In the genomic region with DNA sequence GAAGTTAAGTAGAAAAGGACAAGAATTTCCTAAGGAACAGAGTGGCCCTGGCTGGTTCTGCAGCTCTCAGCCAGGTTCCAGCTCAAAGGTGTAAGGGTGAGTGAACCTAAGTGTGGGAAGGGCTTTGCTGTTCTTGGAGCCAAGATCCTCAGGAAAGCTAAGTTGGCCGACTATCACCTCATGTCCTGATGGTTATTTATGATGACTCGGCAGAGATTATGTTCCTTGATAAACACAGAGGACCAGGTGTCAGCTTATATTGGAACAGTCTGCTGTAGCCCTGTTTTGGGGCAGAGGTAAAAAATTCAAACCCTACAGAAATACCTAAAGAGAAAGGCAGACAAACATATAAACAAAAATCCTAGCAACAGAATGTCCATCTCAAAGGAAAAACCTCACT, we compare ENCODE assay signal across 17 cellular contexts.
A peak's percentile ranks its signal among the peaks of the same experiment; 100 is the strongest.
DNase-seq lines count a peak whose midpoint lies in the region; ATAC-seq, FAIRE-seq and TF ChIP-seq lines count a peak whose summit lies in the region.
"Had no signal": no experiment of that assay in that cellular context is flagged by ENCODE, and none has a peak within 500 bp of the region (broad histone marks: within the 10 kb centered on the region; RNA-seq: fewer than 3 reads in every experiment).

No MANE protein-coding gene starts in this region.

- no peaks in the 10 kb centered on the region for H3K4me1 ChIP-seq in A549
- no peaks in the 10 kb centered on the region for H3K4me1 ChIP-seq in mesendoderm (ENCODE audit: control insufficient read depth, low read depth, low read length)
- H3K4me1 ChIP-seq in gastroesophageal sphincter = no peaks in the 10 kb centered on the region
- H3K4me1 ChIP-seq: BLaER1 had no signal

- H3K4me3 ChIP-seq in A549 = no peak overlapping the region
- no peak overlapping the region for H3K4me3 ChIP-seq in mesendoderm (ENCODE audit: low read length)
- no peak overlapping the region for H3K4me3 ChIP-seq in gastroesophageal sphincter
- H3K4me3 ChIP-seq: BLaER1 had no signal

- no peaks in the 10 kb centered on the region for H3K9me3 ChIP-seq in A549
- no peaks in the 10 kb centered on the region for H3K9me3 ChIP-seq in gastroesophageal sphincter
- H3K9me3 ChIP-seq: BLaER1 had no signal

- WGBS in A549 (ENCODE audit: missing lambda C conversion rate) = 21% methylated on average over 2 of the region's 2 CpGs
- WGBS in mesendoderm (ENCODE audit: extremely low coverage, insufficient coverage, low lambda C conversion rate) = no CpG with 5 or more reads among the region's 2 CpGs
- 14 to 60% methylated on average over 1 to 2 of the region's 2 CpGs for WGBS in gastroesophageal sphincter (ENCODE audit: low coverage in 1 of 2), 2 donors

- ATAC-seq in A549 (no peak), gastroesophageal sphincter (no peak)
- ATAC-seq: CD8-positive, alpha-beta T cell had no signal

- H2BK5ac ChIP-seq in mesendoderm (ENCODE audit: low read length) = no peak overlapping the region

- H4K8ac ChIP-seq in mesendoderm (ENCODE audit: low read depth, low read length) = no peak overlapping the region

- H3K4ac ChIP-seq in mesendoderm (ENCODE audit: low read depth, low read length) = no peak overlapping the region

- TF ChIP-seq EP300 in A549 (IDR thresholded peaks at IDR 0.05) (no peak), gastroesophageal sphincter (IDR thresholded peaks at IDR 0.05) (no peak)

- no peak overlapping the region for H4K5ac ChIP-seq in mesendoderm (ENCODE audit: low read length)

- H3K18ac ChIP-seq in mesendoderm (ENCODE audit: low read length) = no peak overlapping the region

- TF ChIP-seq RAD21 in A549 (conservative IDR thresholded peaks at IDR 0.05 in 1 of 2, IDR thresholded peaks at IDR 0.05 in 1 of 2) = no peak

- FAIRE-seq in A549 (lab: Jason Lieb, UNC) = no peak
- FAIRE-seq: A204.1, H1, HTR-8/SVneo had no signal

- CTCF ChIA-PET in A549 (lab: Yijun Ruan, JAX) = interaction anchor here (0.5 to 0.9 kb wide), 3 partner anchors 9 to 1230 kb away, joined by 3 read pairs; no protein-coding TSS in a partner anchor

- no peak overlapping the region for H3K56ac ChIP-seq in mesendoderm (ENCODE audit: low read length)

- H3K27ac ChIP-seq in A549 (no peak overlapping the region), C4-2B (peak overlapping the region; percentile 65), VCaP (peak overlapping the region; percentile 8; the same call in 1 of the 2 replicates), mesendoderm (ENCODE audit: low read depth, low read length) (no peak overlapping the region), gastroesophageal sphincter (no peak overlapping the region)
- H3K27ac ChIP-seq: BLaER1 had no signal

- DNase-seq in A549 (ENCODE audit: low read depth in 1 of 2, low spot score in 1 of 2) = no peak
- no peak for DNase-seq in mesendoderm
- no peak for DNase-seq in ACHN
- DNase-seq in NCI-H187 (lab: John Stamatoyannopoulos, UW) = no peak
- no peak for DNase-seq in NCI-H2029 treated with DMSO at 0.1 percent for 48 hours (lab: John Stamatoyannopoulos, UW)
- DNase-seq: Calu3; CD8-positive, alpha-beta T cell; DMS79 treated with DMSO at 0.1 percent for 48 hours; GF-D8; H9 had no signal

- H3K23ac ChIP-seq in mesendoderm (ENCODE audit: low read length) = no peak overlapping the region

- no peaks in the 10 kb centered on the region for H3K79me1 ChIP-seq in mesendoderm (ENCODE audit: low read length)

- H3K36me3 ChIP-seq in mesendoderm (ENCODE audit: control insufficient read depth, insufficient read depth, low read length) (no peaks in the 10 kb centered on the region), gastroesophageal sphincter (no peaks in the 10 kb centered on the region)
- H3K36me3 ChIP-seq: BLaER1 had no signal

- in situ Hi-C loops in ACHN (cut with HindIII; ENCODE audit: low pct_ligation_motif_present, low pct_unique_long_range_greater_than_20kb, low sequenced_read_pairs) = no loop called here

- POLR2A ChIA-PET in A549 (lab: Yijun Ruan, JAX) = no interaction called here

- no peaks in the 10 kb centered on the region for H3K79me2 ChIP-seq in mesendoderm (ENCODE audit: control insufficient read depth, insufficient read depth, low read length)

- TF ChIP-seq POLR2A in A549 (IDR thresholded peaks at IDR 0.05; ENCODE audit: low read length) (no peak), gastroesophageal sphincter (IDR thresholded peaks at IDR 0.05) (no peak)

- no peaks in the 10 kb centered on the region for H3K27me3 ChIP-seq in mesendoderm (ENCODE audit: insufficient read depth, low read length, poor library complexity)
- peaks cover 20% of the 10 kb centered on the region for H3K27me3 ChIP-seq in gastroesophageal sphincter
- H3K27me3 ChIP-seq: BLaER1 had no signal

- no peak overlapping the region for H2AK5ac ChIP-seq in mesendoderm (ENCODE audit: low read length)

- TF ChIP-seq CTCF in A549 (IDR thresholded peaks at IDR 0.05) = no peak
- no peak for TF ChIP-seq CTCF in C4-2B (conservative IDR thresholded peaks at IDR 0.05)
- no peak for TF ChIP-seq CTCF in VCaP (conservative IDR thresholded peaks at IDR 0.05)
- no peak for TF ChIP-seq CTCF in gastroesophageal sphincter (IDR thresholded peaks at IDR 0.05)

- H2BK120ac ChIP-seq in mesendoderm (ENCODE audit: low read depth, low read length) = peak overlapping the region; percentile 32

- H3K9ac ChIP-seq in mesendoderm (ENCODE audit: low read length) = no peak overlapping the region
- H3K9ac ChIP-seq: BLaER1 had no signal

- no peak overlapping the region for H3K4me2 ChIP-seq in A549
- no peak overlapping the region for H3K4me2 ChIP-seq in mesendoderm (ENCODE audit: low read length)
- H3K4me2 ChIP-seq: BLaER1 had no signal

- H2BK15ac ChIP-seq in mesendoderm (replicated peaks; ENCODE audit: low read depth) = no peak overlapping the region

TF ChIP-seq in A549, 52 proteins besides CTCF, POLR2A, EP300 and RAD21:
- TF ChIP-seq ZSCAN20 (CRISPR knock-in tag; IDR thresholded peaks at IDR 0.05) = no peak
- no peak for TF ChIP-seq BHLHE40 (IDR thresholded peaks at IDR 0.05; ENCODE audit: low read depth, low read length)
- no peak for TF ChIP-seq NPAS2 (CRISPR knock-in tag; IDR thresholded peaks at IDR 0.05; ENCODE audit: borderline replicate concordance)
- TF ChIP-seq HOXB5 (CRISPR knock-in tag; IDR thresholded peaks at IDR 0.05) = no peak
- no peak for TF ChIP-seq SREBF2 (IDR thresholded peaks at IDR 0.05)
- TF ChIP-seq MAFK (IDR thresholded peaks at IDR 0.05; ENCODE audit: partially characterized antibody) = peak; percentile 86
- TF ChIP-seq BCL3 (IDR thresholded peaks at IDR 0.05) = no peak
- no peak for TF ChIP-seq CHD4 (IDR thresholded peaks at IDR 0.05; ENCODE audit: borderline replicate concordance)
- no peak for TF ChIP-seq RNF2 (IDR thresholded peaks at IDR 0.05; ENCODE audit: borderline replicate concordance, low read depth)

Comparison
In these comparisons a context has a peak if more than half of its experiments do, and no peak if none do; other contexts are left out.
1. H3K27ac ChIP-seq: peak in C4-2B (single experiment) and VCaP (single experiment); none in A549 (0 of 2), mesendoderm (single experiment) and gastroesophageal sphincter (0 of 4).